Comparison of ENCODE assay signal across 27 cellular contexts in genomic region chr2:105057005-105057404, GRCh38.
"Had no signal": no experiment of that assay in that cellular context is flagged by ENCODE, and none has a peak within 500 bp of the region (broad histone marks: within the 10 kb centered on the region; RNA-seq: fewer than 3 reads in every experiment).

No MANE protein-coding gene starts in this region.

- ATAC-seq: activated naive CD4-positive, alpha-beta T cell treated with anti-CD3 and anti-CD28 coated beads, Interleukin-2, amount 50 U/mL, for 72 hours; activated T-cell treated with anti-CD3 and anti-CD28 coated beads, Interleukin-2, amount 50 U/mL, for 72 hours; heart right ventricle; naive thymus-derived CD4-positive, alpha-beta T cell; stimulated activated naive B cell treated with anti-CD40 and anti-IgM and Interleukin-4, amounts not matched to agents 10 μg/mL and 1 μg/mL and 100 μg/mL, for 72 hours had no signal

- H3K36me3 ChIP-seq: breast epithelium, right atrium auricular region, thyroid gland had no signal

- H3K4me2 ChIP-seq: neural progenitor cell, smooth muscle cell had no signal

- H3K27ac ChIP-seq: breast epithelium, esophagus muscularis mucosa, heart right ventricle, neural progenitor cell, parathyroid adenoma, right atrium auricular region, stomach, thyroid gland, upper lobe of left lung had no signal

- H3K4me1 ChIP-seq: breast epithelium, neural progenitor cell, parathyroid adenoma, upper lobe of left lung had no signal

- H3K9me3 ChIP-seq: breast epithelium, esophagus muscularis mucosa, right atrium auricular region, stomach, thyroid gland, upper lobe of left lung had no signal

- H3K27ac Mint-ChIP-seq: activated T-cell treated with anti-CD3 and anti-CD28 coated beads, Interleukin-2, amount 50 U/mL, for 72 hours; dendritic cell treated with granulocyte-macrophage colony-stimulating factor and Interleukin-4, amounts not matched to agents 40 ng/mL and 50 ng/mL, for 4 days; naive thymus-derived CD4-positive, alpha-beta T cell; neural progenitor cell; stimulated activated naive B cell treated with anti-CD40 and anti-IgM and Interleukin-4, amounts not matched to agents 10 μg/mL and 1 μg/mL and 100 μg/mL, for 72 hours had no signal

- H2AFZ ChIP-seq: neural progenitor cell, parathyroid adenoma had no signal

- DNase-seq: activated CD4-positive, alpha-beta T cell treated with anti-CD3 and anti-CD28 coated beads for 4 hours; activated CD4-positive, alpha-beta T cell treated with anti-CD3 and anti-CD28 coated beads, Interleukin-2, amount 50 U/mL, for 4 hours; activated naive CD4-positive, alpha-beta T cell; activated T-cell treated with anti-CD3 and anti-CD28 coated beads for 4 hours; activated T-cell treated with anti-CD3 and anti-CD28 coated beads, Interleukin-2, amount 50 U/mL, for 72 hours; central memory CD4-positive, alpha-beta T cell; effector CD4-positive, alpha-beta T cell; foreskin melanocyte; heart right ventricle; midbrain; naive thymus-derived CD4-positive, alpha-beta T cell; occipital lobe; stimulated activated CD4-positive, alpha-beta T cell treated with anti-CD3 and anti-CD28 coated beads, Interleukin-1b, Interleukin-23, amount 100 ng/mL, for 48 hours; stimulated activated CD4-positive, alpha-beta T cell treated with anti-CD3 and anti-CD28 coated beads, Interleukin-4, amount 100 ng/mL, for 4 hours; stimulated activated CD8-positive, alpha-beta memory T cell treated with anti-CD3 and anti-CD28 coated beads, Interleukin-4, amount 100 ng/mL, for 48 hours; stimulated activated naive B cell treated with anti-CD40 and anti-IgM and Interleukin-4, amounts not matched to agents 10 μg/mL and 1 μg/mL and 100 μg/mL, for 72 hours; stomach; thyroid gland; upper lobe of left lung had no signal

- H3K9me3 Mint-ChIP-seq: dendritic cell treated with granulocyte-macrophage colony-stimulating factor and Interleukin-4, amounts not matched to agents 40 ng/mL and 50 ng/mL, for 4 days had no signal

- H3K4me3 Mint-ChIP-seq: activated T-cell treated with anti-CD3 and anti-CD28 coated beads, Interleukin-2, amount 50 U/mL, for 72 hours; dendritic cell treated with granulocyte-macrophage colony-stimulating factor and Interleukin-4, amounts not matched to agents 40 ng/mL and 50 ng/mL, for 4 days; naive thymus-derived CD4-positive, alpha-beta T cell; neural progenitor cell; stimulated activated naive B cell treated with anti-CD40 and anti-IgM and Interleukin-4, amounts not matched to agents 10 μg/mL and 1 μg/mL and 100 μg/mL, for 72 hours had no signal

- H3K27me3 Mint-ChIP-seq: dendritic cell treated with granulocyte-macrophage colony-stimulating factor and Interleukin-4, amounts not matched to agents 40 ng/mL and 50 ng/mL, for 4 days; naive thymus-derived CD4-positive, alpha-beta T cell; stimulated activated naive B cell treated with anti-CD40 and anti-IgM and Interleukin-4, amounts not matched to agents 10 μg/mL and 1 μg/mL and 100 μg/mL, for 72 hours had no signal

- H3K4me3 ChIP-seq: breast epithelium, esophagus muscularis mucosa, heart right ventricle, neural progenitor cell, right atrium auricular region, smooth muscle cell, stomach, thyroid gland, upper lobe of left lung had no signal
